Comparison of ENCODE assay signal across 8 cellular contexts in genomic region chr1:23367451-23367790, GRCh38.
DNase-seq lines count a peak whose midpoint lies in the region; ATAC-seq and TF ChIP-seq lines count a peak whose summit lies in the region.

No MANE protein-coding gene starts in this region.

- no peaks in the 10 kb centered on the region for H3K9me3 ChIP-seq in HEK293 (ENCODE audit: control insufficient read depth, insufficient read depth, low read depth, low read length)

- no peaks in the 10 kb centered on the region for H3K27me3 Mint-ChIP-seq in T-helper 2 cell treated with Interferon-gamma antibody and Interleukin-4, amounts not matched to agents 5 μg/mL and 100 μg/mL, for 36 hours (ENCODE audit: low read depth)

- peaks cover 28% of the 10 kb centered on the region for H3K4me1 Mint-ChIP-seq in T-helper 2 cell treated with Interferon-gamma antibody and Interleukin-4, amounts not matched to agents 5 μg/mL and 100 μg/mL, for 36 hours (ENCODE audit: low read depth)

- H3K4me3 ChIP-seq in HEK293 (ENCODE audit: low read depth, low read length) (peak overlapping the region; percentile 95), foreskin fibroblast (ENCODE audit: low read depth in 1 of 2, low read length in 2 of 2) (peak overlapping the region; percentile 85 to 99), skin epidermis (peak overlapping the region; percentile 71 to 92 (median 79))

- peak overlapping the region; percentile 54; the same call in 1 of the 2 replicates for H3K27ac ChIP-seq in HEK293 (ENCODE audit: extremely low read depth, low read depth, low read length)
- H3K27ac ChIP-seq in skin epidermis = peak overlapping the region; percentile 56 to 99 (median 96)

- TF ChIP-seq CTCF in HEK293 (tag by site-specific recombination; IDR thresholded peaks at IDR 0.05) = no peak
- no peak for TF ChIP-seq CTCF in foreskin fibroblast (IDR thresholded peaks at IDR 0.05; ENCODE audit: low read depth, low read length)

- POLR2A ChIA-PET in HEK293 (lab: Yijun Ruan, JAX) = interaction anchor here (1.1 to 5.4 kb wide), 6 partner anchors 9 to 187 kb away, joined by 5 to 121 read pairs (median 12); partner anchors contain the start of gene HNRNPR

- H3K36me3 Mint-ChIP-seq in T-helper 2 cell treated with Interferon-gamma antibody and Interleukin-4, amounts not matched to agents 5 μg/mL and 100 μg/mL, for 36 hours (ENCODE audit: low read depth) = peaks cover 50% of the 10 kb centered on the region

- peak overlapping the region; percentile 95 for H3K27ac Mint-ChIP-seq in T-helper 2 cell treated with Interferon-gamma antibody and Interleukin-4, amounts not matched to agents 5 μg/mL and 100 μg/mL, for 36 hours

- peaks cover 34% of the 10 kb centered on the region for H3K9me3 Mint-ChIP-seq in T-helper 2 cell treated with Interferon-gamma antibody and Interleukin-4, amounts not matched to agents 5 μg/mL and 100 μg/mL, for 36 hours

- DNase-seq in T-helper 2 cell treated with Interferon-gamma antibody and Interleukin-4, amounts not matched to agents 5 μg/mL and 100 μg/mL, for 36 hours (ENCODE audit: low spot score) = no peak
- DNase-seq in foreskin fibroblast (no peak), NCI-H1436 treated with DMSO at 0.1 percent for 48 hours (lab: John Stamatoyannopoulos, UW) (no peak), CD1c-positive myeloid dendritic cell (ENCODE audit: extremely low spot score) (no peak)

- ATAC-seq in GM18873 (IDR thresholded peaks at IDR 0.05; ENCODE audit: low FRiP score, unreplicated experiment) (no peak), HG02884 (IDR thresholded peaks at IDR 0.05; ENCODE audit: unreplicated experiment) (no peak)

- peaks cover 0 to 49% of the 10 kb centered on the region in 2 experiments; a peak in 1 of 3 replicates for H3K36me3 ChIP-seq in HEK293 (ENCODE audit: control insufficient read depth in 2 of 2, insufficient read depth in 1 of 2, low read length in 2 of 2)

- peak overlapping the region; percentile 92 for H3K4me3 Mint-ChIP-seq in T-helper 2 cell treated with Interferon-gamma antibody and Interleukin-4, amounts not matched to agents 5 μg/mL and 100 μg/mL, for 36 hours

- peaks cover 17% of the 10 kb centered on the region for H3K4me1 ChIP-seq in HEK293 (ENCODE audit: control insufficient read depth, insufficient read depth, low read length)

- CTCF ChIA-PET in HEK293 (lab: Yijun Ruan, JAX) = interaction anchor here (0.7 kb wide), 1 partner anchor 913 kb away, joined by 6 read pairs; no protein-coding TSS in a partner anchor

TF ChIP-seq in HEK293, 187 proteins besides CTCF, POLR2A, EP300 and RAD21:
- TF ChIP-seq REPIN1 (tag by site-specific recombination; IDR thresholded peaks at IDR 0.05; ENCODE audit: low read depth) (no peak), ZNF184 (tag by site-specific recombination; IDR thresholded peaks at IDR 0.05) (peak; percentile 86), ZNF398 (tag by site-specific recombination; IDR thresholded peaks at IDR 0.05) (no peak)
- TF ChIP-seq, protein P1, sequence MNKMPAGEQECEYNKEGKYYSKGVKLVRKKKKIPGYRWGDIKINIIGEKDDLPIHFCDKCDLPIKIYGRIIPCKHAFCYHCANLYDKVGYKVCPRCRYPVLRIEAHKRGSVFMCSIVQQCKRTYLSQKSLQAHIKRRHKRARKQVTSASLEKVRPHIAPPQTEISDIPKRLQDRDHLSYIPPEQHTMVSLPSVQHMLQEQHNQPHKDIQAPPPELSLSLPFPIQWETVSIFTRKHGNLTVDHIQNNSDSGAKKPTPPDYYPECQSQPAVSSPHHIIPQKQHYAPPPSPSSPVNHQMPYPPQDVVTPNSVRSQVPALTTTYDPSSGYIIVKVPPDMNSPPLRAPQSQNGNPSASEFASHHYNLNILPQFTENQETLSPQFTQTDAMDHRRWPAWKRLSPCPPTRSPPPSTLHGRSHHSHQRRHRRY (tag by site-specific recombination; IDR thresholded peaks at IDR 0.05) = no peak
TF ChIP-seq in HEK293: peak in this region for 1.
